In the genomic region with DNA sequence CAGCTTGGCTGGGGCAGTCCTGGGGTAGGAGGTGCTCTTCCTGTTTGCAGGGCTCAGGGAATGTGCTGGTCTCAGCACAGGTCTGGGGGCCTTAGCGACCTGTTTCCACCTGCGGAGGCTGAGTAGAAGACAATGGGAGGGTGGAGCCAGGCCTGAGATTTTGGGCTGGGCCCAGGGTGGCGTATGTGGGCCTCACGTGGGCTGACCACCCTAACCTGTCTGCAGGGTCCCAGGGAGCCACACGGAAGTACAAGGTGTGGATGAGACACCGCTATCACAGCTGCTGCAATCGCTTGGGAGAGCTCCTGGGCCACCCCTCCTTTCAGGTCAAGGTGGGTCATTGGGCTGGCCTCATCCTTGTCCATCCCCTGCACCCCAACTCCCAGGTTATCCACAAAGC, we compare ENCODE assay signal across 1 cellular context.
TF ChIP-seq lines count a peak whose summit lies in the region.

No MANE protein-coding gene starts in this region.

TF ChIP-seq in GM12878, 131 proteins besides CTCF, POLR2A, EP300 and RAD21:
- TF ChIP-seq BACH1 (IDR thresholded peaks at IDR 0.05; ENCODE audit: borderline replicate concordance) = no peak
- no peak for TF ChIP-seq BCLAF1 (IDR thresholded peaks at IDR 0.05)
- no peak for TF ChIP-seq SPI1 (IDR thresholded peaks at IDR 0.05; ENCODE audit: borderline replicate concordance, insufficient read depth, low read depth, low read length)
- TF ChIP-seq BHLHE40 (IDR thresholded peaks at IDR 0.05; ENCODE audit: borderline replicate concordance in 1 of 2, low read depth in 2 of 2, low read length in 1 of 2) = no peak
- TF ChIP-seq NR2C2 (IDR thresholded peaks at IDR 0.05; ENCODE audit: borderline replicate concordance, control insufficient read depth, insufficient read length, low read depth) = no peak
- TF ChIP-seq WRNIP1 (IDR thresholded peaks at IDR 0.05; ENCODE audit: borderline replicate concordance, low read depth, low read length) = no peak
TF ChIP-seq in GM12878: peak in this region for 0.
